Comparison of ENCODE assay signal across 14 cellular contexts in genomic region chr5:172504736-172505402, GRCh38. TPM values are rescaled to one million over a fixed set of nuclear protein-coding genes. Genes with fewer than 3 reads are reported as not detected.
DNase-seq lines count a peak whose midpoint lies in the region; FAIRE-seq and TF ChIP-seq lines count a peak whose summit lies in the region.
"Had no signal": no experiment of that assay in that cellular context is flagged by ENCODE, and none has a peak within 500 bp of the region (broad histone marks: within the 10 kb centered on the region; RNA-seq: fewer than 3 reads in every experiment).

No MANE protein-coding gene starts in this region.

- H3K27me3 ChIP-seq in parathyroid adenoma (ENCODE audit: control insufficient read depth, insufficient read depth, low read length) (no peaks in the 10 kb centered on the region), vagina (no peaks in the 10 kb centered on the region)

- H3K27ac ChIP-seq in kidney (ENCODE audit: low read depth in 2 of 2, low read length in 2 of 2) (peak overlapping the region in 1 of 2 donors; percentile 43), parathyroid adenoma (peak overlapping the region; percentile 31), vagina (peak overlapping the region; percentile 43)

- no peak for FAIRE-seq in kidney (lab: Jason Lieb, UNC)
- FAIRE-seq: A204.1, TTC549 had no signal

- H3K36me3 ChIP-seq in kidney (ENCODE audit: control insufficient read depth in 1 of 2, insufficient read depth in 2 of 2, low read length in 2 of 2), result no peaks in the 10 kb centered on the region
- no peaks in the 10 kb centered on the region for H3K36me3 ChIP-seq in parathyroid adenoma (ENCODE audit: control insufficient read depth, insufficient read depth, low read length)
- H3K36me3 ChIP-seq in vagina, result no peaks in the 10 kb centered on the region

- intact Hi-C loops in kidney (cut with DNase I) (no loop called here), vagina (cut with DNase I) (loop anchor here (10.0 kb wide), 1 partner anchor 50 kb away; no protein-coding TSS in a partner anchor)

- TF ChIP-seq CTCF in kidney (IDR thresholded peaks at IDR 0.05; ENCODE audit: borderline replicate concordance, extremely low read depth, insufficient read depth), result no peak
- TF ChIP-seq CTCF in parathyroid adenoma (IDR thresholded peaks at IDR 0.05), result no peak
- no peak for TF ChIP-seq CTCF in vagina (IDR thresholded peaks at IDR 0.05)

- H3K4me2 ChIP-seq in parathyroid adenoma (ENCODE audit: low read length), result no peak overlapping the region

- DNase-seq in activated CD8-positive, alpha-beta memory T cell treated with anti-CD3 and anti-CD28 coated beads for 24 hours, result peak; percentile 40
- no peak for DNase-seq in activated CD8-positive, alpha-beta memory T cell treated with anti-CD3 and anti-CD28 coated beads, Interleukin-2, amount 50 U/mL, for 4 hours
- DNase-seq in kidney (peak; percentile 40), vagina (ENCODE audit: extremely low spot score in 2 of 2) (peak in 1 of 2 donors; percentile 92), globus pallidus (ENCODE audit: low spot score) (no peak), RKO (ENCODE audit: low spot score) (no peak), cerebellum (ENCODE audit: low spot score) (no peak)
- DNase-seq: GF-D8; mesenchymal stem cell; NCI-H2107; stimulated activated naive CD4-positive, alpha-beta T cell had no signal

- peaks cover 0 to 5% of the 10 kb centered on the region in 2 donors for H3K4me1 ChIP-seq in kidney (ENCODE audit: control insufficient read depth in 1 of 2, insufficient read depth in 1 of 2, low read depth in 1 of 2, low read length in 2 of 2)
- peaks cover 3% of the 10 kb centered on the region for H3K4me1 ChIP-seq in parathyroid adenoma
- peaks cover 15% of the 10 kb centered on the region for H3K4me1 ChIP-seq in vagina

- no peaks in the 10 kb centered on the region for H3K79me2 ChIP-seq in parathyroid adenoma

- H3K9me3 ChIP-seq in kidney (ENCODE audit: control insufficient read depth in 1 of 2, low read length in 2 of 2) (no peaks in the 10 kb centered on the region), parathyroid adenoma (ENCODE audit: control insufficient read depth, low read length) (no peaks in the 10 kb centered on the region), vagina (no peaks in the 10 kb centered on the region)

- no peak overlapping the region for H3K9ac ChIP-seq in kidney (ENCODE audit: low read length in 2 of 2)
- H3K9ac ChIP-seq in parathyroid adenoma, result no peak overlapping the region

- TF ChIP-seq POLR2A in vagina (IDR thresholded peaks at IDR 0.05), result no peak

- H2AFZ ChIP-seq in parathyroid adenoma, result no peak overlapping the region

- H3K4me3 ChIP-seq in kidney (ENCODE audit: low read length in 2 of 2) (no peak overlapping the region), parathyroid adenoma (ENCODE audit: low read depth, low read length) (no peak overlapping the region), vagina (no peak overlapping the region)

RNA-seq across cellular contexts. Expression of gene SH3PXD2B, which starts 50.5 kb away (rescaled TPM):
- total RNA-seq in kidney (22.8 TPM), vagina (30.9 TPM), cerebellum (21.0 TPM)
- 3.1 TPM for polyA plus RNA-seq in kidney (ENCODE audit: insufficient read depth, low read depth, low replicate concordance)

Comparison
In these comparisons a context has a peak if more than half of its experiments do, and no peak if none do; other contexts are left out.
1. DNase-seq: peak in activated CD8-positive, alpha-beta memory T cell treated with anti-CD3 and anti-CD28 coated beads for 24 hours (single experiment) and kidney (single experiment); none in activated CD8-positive, alpha-beta memory T cell treated with anti-CD3 and anti-CD28 coated beads, Interleukin-2, amount 50 U/mL, for 4 hours (single experiment), globus pallidus (single experiment), RKO (single experiment) and cerebellum (single experiment).